8 cellular contexts compared by ENCODE assay signal in the genomic region with DNA sequence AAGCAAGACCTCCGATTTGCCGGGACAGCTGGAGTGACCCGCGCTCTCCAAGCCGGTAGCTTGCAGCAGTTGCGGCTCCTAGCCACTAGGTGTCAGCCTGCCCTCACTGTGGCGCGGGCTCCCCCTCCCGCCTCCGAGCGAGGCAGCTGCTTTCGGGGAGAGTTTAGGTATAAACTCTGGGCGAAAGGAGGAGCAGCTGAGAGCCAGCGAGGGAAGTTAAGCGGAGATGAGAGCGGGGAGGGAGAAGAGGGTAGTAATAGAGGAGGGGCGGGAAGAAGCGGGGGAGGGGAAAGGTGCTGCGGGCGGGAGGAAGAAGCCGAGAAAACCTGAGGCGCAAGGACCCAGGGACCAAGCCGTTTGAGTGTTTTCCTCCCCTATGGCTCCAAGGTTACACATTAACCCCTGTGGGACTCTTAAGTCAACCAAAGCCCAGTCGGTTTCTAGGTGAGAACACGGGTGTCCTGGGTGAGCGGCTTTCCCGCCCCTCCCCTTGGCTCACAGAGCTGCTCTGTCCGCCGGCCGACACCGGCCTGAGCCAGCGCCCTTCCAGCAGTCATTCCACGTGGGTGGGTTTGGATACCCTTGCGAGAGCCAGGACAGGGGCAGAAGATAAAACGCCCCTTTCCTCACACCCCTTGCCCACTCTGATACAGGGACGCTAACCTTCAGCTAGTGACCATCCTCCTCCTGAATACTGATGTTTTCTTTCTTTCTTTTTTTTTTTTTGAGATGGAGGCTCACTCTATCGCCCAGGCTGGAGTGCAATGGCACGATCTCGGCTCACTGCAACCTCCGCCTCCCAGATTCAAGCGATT. TPM values are rescaled to one million over a fixed set of nuclear protein-coding genes. Genes with fewer than 3 reads are reported as not detected.
DNase-seq lines count a peak whose midpoint lies in the region; ATAC-seq and TF ChIP-seq lines count a peak whose summit lies in the region.

No MANE protein-coding gene starts in this region.

- H3K27ac Mint-ChIP-seq in dendritic cell treated with granulocyte-macrophage colony-stimulating factor and Interleukin-4, amounts not matched to agents 40 ng/mL and 50 ng/mL, for 4 days = peak overlapping the region; percentile 83

- H3K4me3 ChIP-seq in BLaER1 (peak overlapping the region; percentile 84), liver (ENCODE audit: low read depth in 1 of 3, low read length in 3 of 3) (peak overlapping the region; percentile 56 to 66 (median 56))

- H3K36me3 Mint-ChIP-seq in dendritic cell treated with granulocyte-macrophage colony-stimulating factor and Interleukin-4, amounts not matched to agents 40 ng/mL and 50 ng/mL, for 4 days (ENCODE audit: low read depth) = peaks cover 39% of the 10 kb centered on the region

- H3K27ac ChIP-seq in BLaER1 (no peak overlapping the region; the same call in 1 of the 2 replicates), liver (ENCODE audit: low read depth in 1 of 2, low read length in 2 of 2) (peak overlapping the region; percentile 97 to 99)

- intact Hi-C loops in dendritic cell treated with granulocyte-macrophage colony-stimulating factor and Interleukin-4, amounts not matched to agents 40 ng/mL and 50 ng/mL, for 4 days (cut with micrococcal nuclease) = loop anchor here (1.0 to 5.0 kb wide), 3 partner anchors 23 to 222 kb away; no protein-coding TSS in a partner anchor

- H3K4me1 ChIP-seq in BLaER1 (peaks cover 64% of the 10 kb centered on the region), liver (ENCODE audit: control insufficient read depth in 4 of 4, insufficient read depth in 4 of 4, low read length in 3 of 4) (peaks cover 0 to 32% (median 19%) of the 10 kb centered on the region in 4 donors)

- H3K27me3 Mint-ChIP-seq in dendritic cell treated with granulocyte-macrophage colony-stimulating factor and Interleukin-4, amounts not matched to agents 40 ng/mL and 50 ng/mL, for 4 days = peaks cover 2% of the 10 kb centered on the region

- TF ChIP-seq RAD21 in liver (IDR thresholded peaks at IDR 0.05) = peak; percentile 98 to 99

- H3K36me3 ChIP-seq in BLaER1 (peaks cover 31% of the 10 kb centered on the region), liver (ENCODE audit: control insufficient read depth in 4 of 4, insufficient read depth in 3 of 4, low read depth in 1 of 4, low read length in 3 of 4) (peaks cover 7 to 24% (median 21%) of the 10 kb centered on the region in 4 donors)

- H3K27me3 ChIP-seq in BLaER1 (no peaks in the 10 kb centered on the region), liver (ENCODE audit: control insufficient read depth in 4 of 4, insufficient read depth in 4 of 4, low read length in 3 of 4) (no peaks in the 10 kb centered on the region)

- H3K9ac ChIP-seq in BLaER1 (peak overlapping the region; percentile 86), liver (ENCODE audit: low read depth in 1 of 2, low read length in 2 of 2) (peak overlapping the region; percentile 43 to 48)

- WGBS in liver = 1% methylated on average over 41 of the region's 41 CpGs

- TF ChIP-seq CTCF in liver (IDR thresholded peaks at IDR 0.05; ENCODE audit: low read depth, low read length, missing input control) = peak; percentile 99

- H3K4me3 Mint-ChIP-seq in dendritic cell treated with granulocyte-macrophage colony-stimulating factor and Interleukin-4, amounts not matched to agents 40 ng/mL and 50 ng/mL, for 4 days = peak overlapping the region; percentile 96

- H3K9me3 Mint-ChIP-seq in dendritic cell treated with granulocyte-macrophage colony-stimulating factor and Interleukin-4, amounts not matched to agents 40 ng/mL and 50 ng/mL, for 4 days = no peaks in the 10 kb centered on the region

- no peaks in the 10 kb centered on the region for H3K9me3 ChIP-seq in BLaER1
- no peaks in the 10 kb centered on the region for H3K9me3 ChIP-seq in liver (ENCODE audit: control insufficient read depth in 4 of 4, low read length in 3 of 4)

- ATAC-seq in HG03457 (IDR thresholded peaks at IDR 0.05; ENCODE audit: unreplicated experiment) = peak; percentile 31

- H4K20me1 ChIP-seq in BLaER1 = peaks cover 37% of the 10 kb centered on the region

- H3K4me2 ChIP-seq in BLaER1 = peak overlapping the region; percentile 100

- peaks cover 55% of the 10 kb centered on the region for H3K4me1 Mint-ChIP-seq in dendritic cell treated with granulocyte-macrophage colony-stimulating factor and Interleukin-4, amounts not matched to agents 40 ng/mL and 50 ng/mL, for 4 days (ENCODE audit: low read depth)

- DNase-seq in GM19238 (ENCODE audit: insufficient read length, low spot score) (peak; percentile 93), NCI-H69 (lab: John Stamatoyannopoulos, UW) (peak; percentile 99)
- DNase-seq in activated CD4-positive, alpha-beta T cell treated with anti-CD3 and anti-CD28 coated beads, Interleukin-2, amount 50 U/mL, for 24 hours (ENCODE audit: low read depth in 1 of 2, low spot score in 1 of 2) = peak; percentile 89 to 93
- peak; percentile 91 for DNase-seq in stimulated activated CD4-positive, alpha-beta T cell treated with anti-CD3 and anti-CD28 coated beads, Interleukin-4, amount 100 ng/mL, for 1 hour

TF ChIP-seq in liver, 16 proteins besides CTCF, POLR2A, EP300 and RAD21:
- TF ChIP-seq EGR1 (IDR thresholded peaks at IDR 0.05; ENCODE audit: low read depth in 2 of 2) (peak in 1 of 2 donors; percentile 9), FOXA1 (IDR thresholded peaks at IDR 0.05) (no peak), RXRA (IDR thresholded peaks at IDR 0.05) (peak in 1 of 2 donors; percentile 4), JUND (IDR thresholded peaks at IDR 0.05) (no peak), FOXA2 (IDR thresholded peaks at IDR 0.05) (no peak), SP1 (IDR thresholded peaks at IDR 0.05) (no peak), NR2F2 (IDR thresholded peaks at IDR 0.05) (peak; percentile 3), HNF4G (IDR thresholded peaks at IDR 0.05) (no peak), HNF4A (conservative IDR thresholded peaks at IDR 0.05) (peak; percentile 28 to 32), REST (IDR thresholded peaks at IDR 0.05) (no peak), TAF1 (conservative IDR thresholded peaks at IDR 0.05) (no peak), GABPA (IDR thresholded peaks at IDR 0.05 in 1 of 2, conservative IDR thresholded peaks at IDR 0.05 in 1 of 2) (peak in 1 of 2 donors; percentile 33), YY1 (IDR thresholded peaks at IDR 0.05) (no peak)
- TF ChIP-seq, protein P1, sequence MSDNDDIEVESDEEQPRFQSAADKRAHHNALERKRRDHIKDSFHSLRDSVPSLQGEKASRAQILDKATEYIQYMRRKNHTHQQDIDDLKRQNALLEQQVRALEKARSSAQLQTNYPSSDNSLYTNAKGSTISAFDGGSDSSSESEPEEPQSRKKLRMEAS (IDR thresholded peaks at IDR 0.05) = peak; percentile 70
- TF ChIP-seq, protein P2, sequence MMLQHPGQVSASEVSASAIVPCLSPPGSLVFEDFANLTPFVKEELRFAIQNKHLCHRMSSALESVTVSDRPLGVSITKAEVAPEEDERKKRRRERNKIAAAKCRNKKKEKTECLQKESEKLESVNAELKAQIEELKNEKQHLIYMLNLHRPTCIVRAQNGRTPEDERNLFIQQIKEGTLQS (IDR thresholded peaks at IDR 0.05) = no peak
- TF ChIP-seq, protein P3, sequence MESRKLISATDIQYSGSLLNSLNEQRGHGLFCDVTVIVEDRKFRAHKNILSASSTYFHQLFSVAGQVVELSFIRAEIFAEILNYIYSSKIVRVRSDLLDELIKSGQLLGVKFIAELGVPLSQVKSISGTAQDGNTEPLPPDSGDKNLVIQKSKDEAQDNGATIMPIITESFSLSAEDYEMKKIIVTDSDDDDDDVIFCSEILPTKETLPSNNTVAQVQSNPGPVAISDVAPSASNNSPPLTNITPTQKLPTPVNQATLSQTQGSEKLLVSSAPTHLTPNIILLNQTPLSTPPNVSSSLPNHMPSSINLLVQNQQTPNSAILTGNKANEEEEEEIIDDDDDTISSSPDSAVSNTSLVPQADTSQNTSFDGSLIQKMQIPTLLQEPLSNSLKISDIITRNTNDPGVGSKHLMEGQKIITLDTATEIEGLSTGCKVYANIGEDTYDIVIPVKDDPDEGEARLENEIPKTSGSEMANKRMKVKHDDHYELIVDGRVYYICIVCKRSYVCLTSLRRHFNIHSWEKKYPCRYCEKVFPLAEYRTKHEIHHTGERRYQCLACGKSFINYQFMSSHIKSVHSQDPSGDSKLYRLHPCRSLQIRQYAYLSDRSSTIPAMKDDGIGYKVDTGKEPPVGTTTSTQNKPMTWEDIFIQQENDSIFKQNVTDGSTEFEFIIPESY (IDR thresholded peaks at IDR 0.05) = no peak

RNA-seq across cellular contexts. Expression of gene TLCD1, which starts 1.1 kb away (rescaled TPM):
- 1 to 10 TPM; 4.4 to 7.9 TPM for total RNA-seq in liver
- polyA plus RNA-seq in liver = 1 to 10 TPM; 5.1 to 8.8 TPM

RNA-seq across cellular contexts. Expression of gene NEK8, which starts 1.5 kb away (rescaled TPM):
- total RNA-seq in liver = 1 to 10 TPM; 6.3 to 7.8 TPM
- 1 to 10 TPM; 1.7 to 2.7 TPM for polyA plus RNA-seq in liver

RNA-seq across cellular contexts. Expression of gene RPL23A, which starts 7.3 kb away (rescaled TPM):
- 100 to 1,000 TPM; 106 to 189 TPM for total RNA-seq in liver
- 100 to 1,000 TPM; 484 to 507 TPM for polyA plus RNA-seq in liver

RNA-seq across cellular contexts. Expression of gene RAB34, which starts 9.5 kb away (rescaled TPM):
- total RNA-seq in liver = 10 to 100 TPM in 1 of 2 donors, 1 to 10 TPM in 1; 5.6 to 14.3 TPM
- polyA plus RNA-seq in liver = 1 to 10 TPM; 4.5 to 9.6 TPM

RNA-seq across cellular contexts. Expression of gene PROCA1, which starts 15.4 kb away (rescaled TPM):
- under 1 TPM; 0.25 to 0.65 TPM for total RNA-seq in liver
- under 1 TPM; 0.16 to 0.44 TPM for polyA plus RNA-seq in liver
